In genomic region chr9:27117489-27118135, GRCh38 we compare ENCODE assay signal across 8 cellular contexts. TPM values are rescaled to one million over a fixed set of nuclear protein-coding genes. Genes with fewer than 3 reads are reported as not detected.
A peak's percentile ranks its signal among the peaks of the same experiment; 100 is the strongest.
DNase-seq lines count a peak whose midpoint lies in the region; ATAC-seq, FAIRE-seq and TF ChIP-seq lines count a peak whose summit lies in the region.

No MANE protein-coding gene starts in this region.

- DNase-seq in COLO668 (lab: John Stamatoyannopoulos, UW; ENCODE audit: unreplicated experiment) (peak; percentile 79), NCI-H510A (lab: John Stamatoyannopoulos, UW) (peak; percentile 27), mucosa of gallbladder (ENCODE audit: low spot score) (peak; percentile 81), HTR-8/SVneo (ENCODE audit: insufficient read length, low spot score) (no peak), nephron progenitor cell (no peak)

- no peak for FAIRE-seq in HTR-8/SVneo (lab: Jason Lieb, UNC)

- H3K4me3 Mint-ChIP-seq in nephron progenitor cell = no peak overlapping the region

- H3K27me3 Mint-ChIP-seq in nephron progenitor cell (ENCODE audit: low read depth, poor library complexity) = no peaks in the 10 kb centered on the region

- H3K4me1 Mint-ChIP-seq in nephron progenitor cell = peaks cover 12% of the 10 kb centered on the region

- H3K27ac Mint-ChIP-seq in nephron progenitor cell = no peak overlapping the region

- H3K36me3 Mint-ChIP-seq in nephron progenitor cell (ENCODE audit: low read depth) = no peaks in the 10 kb centered on the region

- ATAC-seq in esophagus mucosa (peak; percentile 80), GM19351 (IDR thresholded peaks at IDR 0.05; ENCODE audit: unreplicated experiment) (no peak), GM18858 (IDR thresholded peaks at IDR 0.05; ENCODE audit: unreplicated experiment) (no peak)

- H3K9me3 Mint-ChIP-seq in nephron progenitor cell = no peaks in the 10 kb centered on the region

- no peak for TF ChIP-seq CTCF in nephron progenitor cell (IDR thresholded peaks at IDR 0.05)

RNA-seq across cellular contexts. Expression of gene TEK, which starts 8.6 kb away (rescaled TPM):
- total RNA-seq in esophagus mucosa (1.9 TPM), mucosa of gallbladder (8.1 TPM)

Comparison
In these comparisons a context has a peak if more than half of its experiments do, and no peak if none do; other contexts are left out.
1. DNase-seq: peak in COLO668 (single experiment), NCI-H510A (single experiment) and mucosa of gallbladder (single experiment); none in HTR-8/SVneo (single experiment) and nephron progenitor cell (single experiment).